20 cellular contexts compared by ENCODE assay signal in genomic region chr5:169173372-169173771, GRCh38.
"Had no signal": no experiment of that assay in that cellular context is flagged by ENCODE, and none has a peak within 500 bp of the region (broad histone marks: within the 10 kb centered on the region; RNA-seq: fewer than 3 reads in every experiment).

No MANE protein-coding gene starts in this region.

- H3K4me1 Mint-ChIP-seq: activated B cell treated with CpG ODN at 0.5 μM for 24 hours; activated naive CD8-positive, alpha-beta T cell treated with anti-CD3 and anti-CD28 coated beads, Interleukin-2, amount 10 ng/mL, durations not matched to agents 7 days and 5 days had no signal

- H3K9me3 ChIP-seq: suprapubic skin had no signal

- H3K4me3 ChIP-seq: smooth muscle cell, suprapubic skin had no signal

- H3K27me3 ChIP-seq: suprapubic skin had no signal

- H3K36me3 Mint-ChIP-seq: activated naive CD8-positive, alpha-beta T cell treated with anti-CD3 and anti-CD28 coated beads, Interleukin-2, amount 10 ng/mL, durations not matched to agents 7 days and 5 days had no signal

- H3K9me3 Mint-ChIP-seq: activated B cell treated with CpG ODN at 0.5 μM for 24 hours; activated naive CD8-positive, alpha-beta T cell treated with anti-CD3 and anti-CD28 coated beads, Interleukin-2, amount 10 ng/mL, durations not matched to agents 7 days and 5 days; nephron had no signal

- H3K27ac Mint-ChIP-seq: activated B cell treated with CpG ODN at 0.5 μM for 24 hours; activated CD8-positive, alpha-beta T cell treated with anti-CD3 and anti-CD28 coated beads, Interleukin-2, amount 10 ng/mL, durations not matched to agents 7 days and 5 days; activated naive CD8-positive, alpha-beta T cell treated with anti-CD3 and anti-CD28 coated beads, Interleukin-2, amount 10 ng/mL, durations not matched to agents 7 days and 5 days; nephron; progenitor cell of endocrine pancreas had no signal

- FAIRE-seq: TTC549 had no signal

- H3K4me3 Mint-ChIP-seq: activated B cell treated with CpG ODN at 0.5 μM for 24 hours; activated CD8-positive, alpha-beta T cell treated with anti-CD3 and anti-CD28 coated beads, Interleukin-2, amount 10 ng/mL, durations not matched to agents 7 days and 5 days; activated naive CD8-positive, alpha-beta T cell treated with anti-CD3 and anti-CD28 coated beads, Interleukin-2, amount 10 ng/mL, durations not matched to agents 7 days and 5 days; nephron had no signal

- DNase-seq: activated B cell treated with CpG ODN at 0.5 μM for 24 hours; activated CD4-positive, alpha-beta T cell treated with anti-CD3 and anti-CD28 coated beads for 48 hours; activated CD8-positive, alpha-beta memory T cell treated with anti-CD3 and anti-CD28 coated beads, Interleukin-2, amount 50 U/mL, for 4 hours; activated CD8-positive, alpha-beta T cell treated with anti-CD3 and anti-CD28 coated beads, Interleukin-2, amount 10 ng/mL, durations not matched to agents 7 days and 5 days; activated gamma-delta T cell treated with Interleukin-2 at 50 U/mL for 16 hours; activated naive CD8-positive, alpha-beta T cell treated with anti-CD3 and anti-CD28 coated beads, Interleukin-2, amount 10 ng/mL, durations not matched to agents 7 days and 5 days; aorta; erythroblast; hypothalamus; left ventricle myocardium superior; mesendoderm; nucleus accumbens; right cardiac atrium; stimulated activated naive CD8-positive, alpha-beta T cell treated with anti-CD3 and anti-CD28 coated beads, Interleukin-15, Interleukin-2, amounts not matched to agents 100 U/mL and 50 U/mL, for 24 hours; SW 1271 had no signal

- H3K27ac ChIP-seq: suprapubic skin had no signal

- H3K36me3 ChIP-seq: suprapubic skin had no signal

- H3K4me2 ChIP-seq: smooth muscle cell had no signal

- ATAC-seq: activated CD8-positive, alpha-beta T cell treated with anti-CD3 and anti-CD28 coated beads, Interleukin-2, amount 10 ng/mL, durations not matched to agents 7 days and 5 days; left ventricle myocardium superior; right cardiac atrium; stimulated activated naive CD8-positive, alpha-beta T cell treated with anti-CD3 and anti-CD28 coated beads, Interleukin-15, Interleukin-2, amounts not matched to agents 100 U/mL and 50 U/mL, for 24 hours had no signal

- H3K27me3 Mint-ChIP-seq: activated naive CD8-positive, alpha-beta T cell treated with anti-CD3 and anti-CD28 coated beads, Interleukin-2, amount 10 ng/mL, durations not matched to agents 7 days and 5 days had no signal
